ENCODE assay signal across 17 cellular contexts in the genomic region with DNA sequence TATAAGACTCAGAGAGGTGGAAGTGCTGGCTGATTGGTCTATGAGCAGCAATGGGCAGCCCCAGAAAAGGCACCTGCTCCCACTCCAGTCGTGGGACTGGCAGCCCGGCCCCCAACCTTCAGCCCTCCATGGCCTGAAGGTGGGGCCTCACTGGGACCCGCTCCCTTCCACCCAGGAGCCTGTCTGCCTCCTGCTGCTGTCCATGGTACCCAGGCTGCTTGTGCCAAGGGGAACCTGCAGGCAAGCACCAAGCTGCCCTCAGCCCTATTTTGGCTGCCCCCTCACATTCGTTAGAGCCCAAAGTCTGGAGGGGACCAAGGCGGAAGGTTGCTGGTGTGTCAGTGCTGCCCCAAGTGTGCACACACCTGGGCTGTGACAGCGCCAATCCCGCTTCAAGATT.
DNase-seq lines count a peak whose midpoint lies in the region; ATAC-seq and TF ChIP-seq lines count a peak whose summit lies in the region.
"Had no signal": no experiment of that assay in that cellular context is flagged by ENCODE, and none has a peak within 500 bp of the region (broad histone marks: within the 10 kb centered on the region; RNA-seq: fewer than 3 reads in every experiment).

No MANE protein-coding gene starts in this region.

- WGBS in aorta, 2 donors = 81 to 82% methylated on average over 7 of the region's 7 CpGs

- H3K4me3 ChIP-seq in cardiac muscle cell = no peak overlapping the region
- H3K4me3 ChIP-seq in upper lobe of right lung = no peak overlapping the region
- H3K4me3 ChIP-seq in aorta (ENCODE audit: low read length in 2 of 2) = no peak overlapping the region
- H3K4me3 ChIP-seq: testis had no signal

- H3K27ac ChIP-seq in cardiac muscle cell = no peak overlapping the region
- H3K27ac ChIP-seq in upper lobe of right lung = no peak overlapping the region
- no peak overlapping the region for H3K27ac ChIP-seq in aorta (ENCODE audit: low read depth in 1 of 2, low read length in 2 of 2)
- H3K27ac ChIP-seq: testis had no signal

- H3K27me3 ChIP-seq in cardiac muscle cell (no peaks in the 10 kb centered on the region), upper lobe of right lung (no peaks in the 10 kb centered on the region), aorta (ENCODE audit: control insufficient read depth in 1 of 2, insufficient read depth in 2 of 2, low read length in 1 of 2) (no peaks in the 10 kb centered on the region)
- H3K27me3 ChIP-seq: testis had no signal

- H3K9me3 ChIP-seq in cardiac muscle cell (ENCODE audit: low read depth) (no peaks in the 10 kb centered on the region), upper lobe of right lung (no peaks in the 10 kb centered on the region), aorta (ENCODE audit: control insufficient read depth, low read length) (no peaks in the 10 kb centered on the region)
- H3K9me3 ChIP-seq: testis had no signal

- ATAC-seq in upper lobe of right lung (peak; percentile 35), aorta (ENCODE audit: low FRiP score) (no peak), GM19395 (IDR thresholded peaks at IDR 0.05; ENCODE audit: unreplicated experiment) (no peak)
- ATAC-seq: activated naive CD8-positive, alpha-beta T cell treated with anti-CD3 and anti-CD28 coated beads, Interleukin-2, amount 50 U/mL, for 24 hours; naive thymus-derived CD8-positive, alpha-beta T cell had no signal

- H3K4me1 ChIP-seq in cardiac muscle cell (ENCODE audit: low read depth) (no peaks in the 10 kb centered on the region), upper lobe of right lung (no peaks in the 10 kb centered on the region), aorta (ENCODE audit: control insufficient read depth in 1 of 2, insufficient read depth in 2 of 2, low read length in 2 of 2) (no peaks in the 10 kb centered on the region)
- H3K4me1 ChIP-seq: testis had no signal

- H3K36me3 ChIP-seq in cardiac muscle cell (no peaks in the 10 kb centered on the region), upper lobe of right lung (no peaks in the 10 kb centered on the region), aorta (ENCODE audit: control insufficient read depth in 1 of 2, insufficient read depth in 2 of 2, low read length in 1 of 2) (no peaks in the 10 kb centered on the region)

- DNase-seq in cardiac muscle cell (ENCODE audit: low read depth in 1 of 2, low spot score in 1 of 2) = peak; percentile 37 to 64
- DNase-seq in cardiac septum (ENCODE audit: low spot score) = no peak
- peak; percentile 36 for DNase-seq in astrocyte of the hippocampus (ENCODE audit: low read depth, low spot score)
- DNase-seq in iris pigment epithelial cell (ENCODE audit: low read depth) = peak; percentile 25
- DNase-seq in upper lobe of right lung = no peak
- DNase-seq in cortex of kidney (lab: John Stamatoyannopoulos, UW) = no peak
- no peak for DNase-seq in aorta
- DNase-seq: activated CD4-positive, alpha-beta T cell treated with anti-CD3 and anti-CD28 coated beads, Interleukin-2, amount 50 U/mL, for 1 hour; activated naive CD8-positive, alpha-beta T cell treated with anti-CD3 and anti-CD28 coated beads, Interleukin-2, amount 50 U/mL, for 24 hours; activated T-cell treated with anti-CD3 and anti-CD28 coated beads, Interleukin-2, amount 50 U/mL, for 24 hours; hypothalamus; NCI-H2171 treated with DMSO at 0.1 percent for 48 hours; retina; T-helper 9 cell; testis had no signal

- TF ChIP-seq CTCF in cardiac muscle cell (IDR thresholded peaks at IDR 0.05; ENCODE audit: low read depth, low read length) (no peak), upper lobe of right lung (IDR thresholded peaks at IDR 0.05) (no peak)

- intact Hi-C loops in cardiac septum (cut with DNase I) = no loop called here
- intact Hi-C loops in upper lobe of right lung (cut with DNase I) = no loop called here
- intact Hi-C loops in aorta (cut with DNase I) = no loop called here

Comparison
In these comparisons a context has a peak if more than half of its experiments do, and no peak if none do; other contexts are left out.
1. DNase-seq: peak in cardiac muscle cell (2 of 2), astrocyte of the hippocampus (single experiment) and iris pigment epithelial cell (single experiment); none in cardiac septum (single experiment), upper lobe of right lung (single experiment), cortex of kidney (single experiment) and aorta (0 of 2).